In genomic region chr15:79903626-79904025, GRCh38 we compare ENCODE assay signal across 13 cellular contexts.
"Had no signal": no experiment of that assay in that cellular context is flagged by ENCODE, and none has a peak within 500 bp of the region (broad histone marks: within the 10 kb centered on the region; RNA-seq: fewer than 3 reads in every experiment).

No MANE protein-coding gene starts in this region.

- H3K27ac ChIP-seq: adrenal gland, parathyroid adenoma had no signal

- H3K9me3 Mint-ChIP-seq: activated CD4-positive, alpha-beta memory T cell treated with anti-CD3 and anti-CD28 coated beads for 36 hours; effector memory CD8-positive, alpha-beta T cell; natural killer cell had no signal

- H3K27me3 ChIP-seq: adrenal gland, cardiac muscle cell had no signal

- H3K4me3 Mint-ChIP-seq: activated CD4-positive, alpha-beta memory T cell treated with anti-CD3 and anti-CD28 coated beads for 36 hours; effector memory CD8-positive, alpha-beta T cell; natural killer cell; stimulated activated memory B cell treated with anti-CD40 and anti-IgM and Interleukin-4, amounts not matched to agents 10 μg/mL and 1 μg/mL and 100 μg/mL, for 72 hours had no signal

- H3K27ac Mint-ChIP-seq: activated CD4-positive, alpha-beta memory T cell treated with anti-CD3 and anti-CD28 coated beads for 36 hours; effector memory CD8-positive, alpha-beta T cell; natural killer cell had no signal

- DNase-seq: activated CD4-positive, alpha-beta memory T cell treated with anti-CD3 and anti-CD28 coated beads for 36 hours; activated CD4-positive, CD25-positive, alpha-beta regulatory T cell treated with anti-CD3 and anti-CD28 coated beads, Interleukin-2, amount 50 U/mL, for 72 hours; activated effector memory CD4-positive, alpha-beta T cell treated with Interleukin-2 at 50 U/mL for 16 hours; activated naive CD4-positive, alpha-beta T cell treated with anti-CD3 and anti-CD28 coated beads, Interleukin-2, amount 50 U/mL, for 16 hours; activated T-cell treated with anti-CD3 and anti-CD28 coated beads for 4 hours; adrenal gland; effector memory CD8-positive, alpha-beta T cell; natural killer cell; stimulated activated CD4-positive, alpha-beta T cell treated with anti-CD3 and anti-CD28 coated beads, Interleukin-4, amount 100 ng/mL, for 4 hours had no signal

- H3K4me1 Mint-ChIP-seq: natural killer cell had no signal

- ATAC-seq: effector memory CD8-positive, alpha-beta T cell; natural killer cell; sciatic nerve; stimulated activated memory B cell treated with anti-CD40 and anti-IgM and Interleukin-4, amounts not matched to agents 10 μg/mL and 1 μg/mL and 100 μg/mL, for 72 hours had no signal

- H3K27me3 Mint-ChIP-seq: activated CD4-positive, alpha-beta memory T cell treated with anti-CD3 and anti-CD28 coated beads for 36 hours; effector memory CD8-positive, alpha-beta T cell; stimulated activated memory B cell treated with anti-CD40 and anti-IgM and Interleukin-4, amounts not matched to agents 10 μg/mL and 1 μg/mL and 100 μg/mL, for 72 hours had no signal

- H3K4me1 ChIP-seq: parathyroid adenoma had no signal

- H3K36me3 Mint-ChIP-seq: natural killer cell had no signal
